ENCODE assay signal across 8 cellular contexts in genomic region chr6:136607932-136608772, GRCh38. TPM values are rescaled to one million over a fixed set of nuclear protein-coding genes. Genes with fewer than 3 reads are reported as not detected.
DNase-seq lines count a peak whose midpoint lies in the region; ATAC-seq and TF ChIP-seq lines count a peak whose summit lies in the region.

No MANE protein-coding gene starts in this region.

- TF ChIP-seq CTCF in WTC11 (IDR thresholded peaks at IDR 0.05) (peak; percentile 85), left lung (IDR thresholded peaks at IDR 0.05) (peak; percentile 73 to 78)

- H3K27ac ChIP-seq in caudate nucleus (ENCODE audit: low read depth, low read length) (no peak overlapping the region), left lung (no peak overlapping the region)

- H3K4me3 Mint-ChIP-seq in WTC11: no peak overlapping the region

- peaks cover 15 to 46% of the 10 kb centered on the region in 2 donors for H3K4me1 ChIP-seq in left lung

- intact Hi-C loops in left lung (cut with DNase I): loop anchor here in 1 of 2 donors (10.0 kb wide), 1 partner anchor 187 kb away; the partner anchor contains the start of gene MAP3K5

- peaks cover 0 to 35% of the 10 kb centered on the region in 2 donors for H3K36me3 ChIP-seq in left lung

- no peaks in the 10 kb centered on the region for H3K9me3 ChIP-seq in left lung

- POLR2A ChIA-PET in WTC11 (lab: Charles Lee): no interaction called here

- H3K27me3 ChIP-seq in left lung: no peaks in the 10 kb centered on the region

- DNase-seq in NCI-H345 (lab: John Stamatoyannopoulos, UW): peak; percentile 66
- no peak for DNase-seq in NCI-H345 treated with DMSO at 0.1 percent for 48 hours (lab: John Stamatoyannopoulos, UW; ENCODE audit: unreplicated experiment)
- DNase-seq in NCI-H1694 treated with DMSO at 0.1 percent for 48 hours (lab: John Stamatoyannopoulos, UW): peak; percentile 5
- DNase-seq in WTC11 (ENCODE audit: low spot score): peak; percentile 93
- peak in 46 of 61 donors; percentile 2 to 80 (median 28) for DNase-seq in caudate nucleus (lab: John Stamatoyannopoulos, UW)
- peak in 1 of 2 donors; percentile 66 for DNase-seq in left lung
- peak; percentile 66 to 82 (median 79) for DNase-seq in stimulated activated CD4-positive, alpha-beta T cell treated with anti-CD3 and anti-CD28 coated beads, TNF-alpha, amount 100 ng/mL, for 48 hours (ENCODE audit: low read depth in 3 of 3)

- H3K27ac Mint-ChIP-seq in WTC11: no peak overlapping the region

- ATAC-seq in HG02623 (IDR thresholded peaks at IDR 0.05; ENCODE audit: unreplicated experiment): peak; percentile 94
- peak; percentile 91 for ATAC-seq in WTC11
- peak; percentile 80 for ATAC-seq in left lung

- CTCF ChIA-PET in WTC11 (lab: Charles Lee): interaction anchor here (1.0 to 4.1 kb wide), 5 partner anchors 9 to 184 kb away, joined by 3 to 17 read pairs (median 4); partner anchors contain the start of gene MAP3K5

- peaks cover 45% of the 10 kb centered on the region for H3K4me1 Mint-ChIP-seq in WTC11

- no peaks in the 10 kb centered on the region for H3K36me3 Mint-ChIP-seq in WTC11

- no peak overlapping the region for H3K4me3 ChIP-seq in left lung

- H3K9me3 Mint-ChIP-seq in WTC11: no peaks in the 10 kb centered on the region

- no peaks in the 10 kb centered on the region for H3K27me3 Mint-ChIP-seq in WTC11 (ENCODE audit: low read depth)

TF ChIP-seq in WTC11, 78 proteins besides CTCF, POLR2A, EP300 and RAD21:
- TF ChIP-seq ZNF138 (CRISPR knock-in tag; conservative IDR thresholded peaks at IDR 0.05): no peak
- TF ChIP-seq FOXP1 (CRISPR knock-in tag; IDR thresholded peaks at IDR 0.05; ENCODE audit: borderline replicate concordance): no peak
- no peak for TF ChIP-seq TEAD4 (CRISPR knock-in tag; IDR thresholded peaks at IDR 0.05)
- TF ChIP-seq SMAD4 (CRISPR knock-in tag; IDR thresholded peaks at IDR 0.05): no peak
- 0 out of 2 replicates have a peak, but pooled peaks have one; percentile 19 for TF ChIP-seq GTF2I (CRISPR knock-in tag; conservative IDR thresholded peaks at IDR 0.05)
- no peak for TF ChIP-seq TEAD1 (CRISPR knock-in tag; IDR thresholded peaks at IDR 0.05)

RNA-seq across cellular contexts. Expression of gene MAP7, which starts 57.9 kb away (rescaled TPM):
- total RNA-seq in WTC11 (2021) (56.6 to 60.5 TPM (median 59.1 TPM) in 3 replicates), left lung (10 to 100 TPM; 16.8 to 22.0 TPM)
